In genomic region chr10:810351-810846, GRCh38 we compare ENCODE assay signal across 10 cellular contexts.
DNase-seq lines count a peak whose midpoint lies in the region; ATAC-seq and TF ChIP-seq lines count a peak whose summit lies in the region.
"Had no signal": no experiment of that assay in that cellular context is flagged by ENCODE, and none has a peak within 500 bp of the region (broad histone marks: within the 10 kb centered on the region; RNA-seq: fewer than 3 reads in every experiment).

No MANE protein-coding gene starts in this region.

- no peak for ATAC-seq in stimulated activated naive CD8-positive, alpha-beta T cell treated with anti-CD3 and anti-CD28 coated beads, Interleukin-15, Interleukin-2, amounts not matched to agents 100 U/mL and 50 U/mL, for 24 hours
- ATAC-seq in HG03196 (IDR thresholded peaks at IDR 0.05; ENCODE audit: unreplicated experiment) (no peak), GM18520 (IDR thresholded peaks at IDR 0.05; ENCODE audit: unreplicated experiment) (no peak)

- no peak overlapping the region for H3K4me3 ChIP-seq in choroid plexus epithelial cell (ENCODE audit: low read depth, low read length)

- TF ChIP-seq CTCF in choroid plexus epithelial cell (conservative IDR thresholded peaks at IDR 0.05; ENCODE audit: low read depth, low read length) = peak; percentile 57

- DNase-seq in ELR (ENCODE audit: low read depth) (peak; percentile 22), NAMALWA (ENCODE audit: low spot score) (peak; percentile 28), choroid plexus epithelial cell (ENCODE audit: low read depth) (peak; percentile 49), midbrain (lab: John Stamatoyannopoulos, UW) (peak; percentile 9)
- DNase-seq in stimulated activated naive CD8-positive, alpha-beta T cell treated with anti-CD3 and anti-CD28 coated beads, Interleukin-15, Interleukin-2, amounts not matched to agents 100 U/mL and 50 U/mL, for 24 hours = no peak
- no peak for DNase-seq in stimulated activated naive CD4-positive, alpha-beta T cell treated with Interleukin-2 at 50 U/mL for 16 hours (lab: John Stamatoyannopoulos, UW)
- DNase-seq: activated CD4-positive, alpha-beta memory T cell treated with anti-CD3 and anti-CD28 coated beads for 36 hours; KBM-7 had no signal

Comparison
In these comparisons a context has a peak if more than half of its experiments do, and no peak if none do; other contexts are left out.
1. DNase-seq: peak in ELR (single experiment), NAMALWA (single experiment), choroid plexus epithelial cell (single experiment) and midbrain (single experiment); none in stimulated activated naive CD8-positive, alpha-beta T cell treated with anti-CD3 and anti-CD28 coated beads, Interleukin-15, Interleukin-2, amounts not matched to agents 100 U/mL and 50 U/mL, for 24 hours (single experiment) and stimulated activated naive CD4-positive, alpha-beta T cell treated with Interleukin-2 at 50 U/mL for 16 hours (single experiment).